In genomic region chr16:89291776-89292175, GRCh38 we compare ENCODE assay signal across 18 cellular contexts.
A peak's percentile ranks its signal among the peaks of the same experiment; 100 is the strongest.
DNase-seq lines count a peak whose midpoint lies in the region; ATAC-seq and TF ChIP-seq lines count a peak whose summit lies in the region.
"Had no signal": no experiment of that assay in that cellular context is flagged by ENCODE, and none has a peak within 500 bp of the region (broad histone marks: within the 10 kb centered on the region; RNA-seq: fewer than 3 reads in every experiment).

No MANE protein-coding gene starts in this region.

- H3K27ac Mint-ChIP-seq in activated CD8-positive, alpha-beta memory T cell treated with anti-CD3 and anti-CD28 coated beads, Interleukin-2, amount 10 ng/mL, durations not matched to agents 7 days and 5 days, result peak overlapping the region; percentile 18
- H3K27ac Mint-ChIP-seq in nephron progenitor cell, result peak overlapping the region; percentile 95

- peaks cover 59% of the 10 kb centered on the region for H3K4me1 ChIP-seq in HUES6 (ENCODE audit: control insufficient read depth, insufficient read depth, low read length)
- H3K4me1 ChIP-seq in ectodermal cell (ENCODE audit: control insufficient read depth, insufficient read depth, low read length), result peaks cover 48% of the 10 kb centered on the region
- H3K4me1 ChIP-seq: ascending aorta had no signal

- peak overlapping the region; percentile 68 for H3K9ac ChIP-seq in HUES6 (ENCODE audit: low read length)

- H3K36me3 Mint-ChIP-seq in activated CD8-positive, alpha-beta memory T cell treated with anti-CD3 and anti-CD28 coated beads, Interleukin-2, amount 10 ng/mL, durations not matched to agents 7 days and 5 days, result peaks cover 12% of the 10 kb centered on the region
- H3K36me3 Mint-ChIP-seq in nephron progenitor cell (ENCODE audit: low read depth), result peaks cover 15% of the 10 kb centered on the region

- no peak for ATAC-seq in activated CD8-positive, alpha-beta memory T cell treated with anti-CD3 and anti-CD28 coated beads, Interleukin-2, amount 10 ng/mL, durations not matched to agents 7 days and 5 days
- ATAC-seq in sciatic nerve, result no peak
- ATAC-seq: T-cell had no signal

- intact Hi-C loops in sciatic nerve (cut with DNase I), result no loop called here

- CTCF ChIA-PET in activated CD8-positive, alpha-beta memory T cell treated with anti-CD3 and anti-CD28 coated beads, Interleukin-2, amount 10 ng/mL, durations not matched to agents 7 days and 5 days (lab: Charles Lee), result no interaction called here

- peak overlapping the region; percentile 38 for H3K4me3 ChIP-seq in HUES6 (ENCODE audit: low read depth, low read length)
- no peak overlapping the region for H3K4me3 ChIP-seq in ectodermal cell (ENCODE audit: insufficient read depth, low read depth, low read length)
- H3K4me3 ChIP-seq: ascending aorta, coronary artery, lung had no signal

- WGBS in ectodermal cell, 2 experiments, result 80% methylated on average over 13 of the region's 13 CpGs

- H3K27me3 ChIP-seq in HUES6 (ENCODE audit: control insufficient read depth, insufficient read depth, low read length) (no peaks in the 10 kb centered on the region), ectodermal cell (ENCODE audit: control insufficient read depth, insufficient read depth, low read length, poor library complexity, severe bottlenecking) (no peaks in the 10 kb centered on the region)
- H3K27me3 ChIP-seq: ascending aorta had no signal

- H3K9me3 ChIP-seq in HUES6 (ENCODE audit: control insufficient read depth, insufficient read depth, low read depth, low read length) (no peaks in the 10 kb centered on the region), ectodermal cell (ENCODE audit: control insufficient read depth, low read length) (no peaks in the 10 kb centered on the region)
- H3K9me3 ChIP-seq: ascending aorta had no signal

- no peak overlapping the region for H3K4me3 Mint-ChIP-seq in activated CD8-positive, alpha-beta memory T cell treated with anti-CD3 and anti-CD28 coated beads, Interleukin-2, amount 10 ng/mL, durations not matched to agents 7 days and 5 days
- H3K4me3 Mint-ChIP-seq in nephron progenitor cell, result no peak overlapping the region
- H3K4me3 Mint-ChIP-seq: activated CD4-positive, alpha-beta memory T cell treated with anti-CD3 and anti-CD28 coated beads for 36 hours; activated T-helper 1 cell treated with anti-CD3 and anti-CD28 coated beads, Interleukin-12 subunit alpha, Interleukin-12 subunit beta, Interleukin-2, Interleukin-4 antibody, amounts not matched to agents 30 ng/mL and 10 ng/mL and 1 ng/mL, durations not matched to agents 14 hours and 24 hours and 36 hours; CD4-positive, CD25-positive, alpha-beta regulatory T cell; T-cell had no signal

- H3K9me3 Mint-ChIP-seq in activated CD8-positive, alpha-beta memory T cell treated with anti-CD3 and anti-CD28 coated beads, Interleukin-2, amount 10 ng/mL, durations not matched to agents 7 days and 5 days (ENCODE audit: low read depth), result no peaks in the 10 kb centered on the region
- H3K9me3 Mint-ChIP-seq in nephron progenitor cell, result no peaks in the 10 kb centered on the region
- H3K9me3 Mint-ChIP-seq: activated CD4-positive, alpha-beta memory T cell treated with anti-CD3 and anti-CD28 coated beads for 36 hours; activated T-helper 1 cell treated with anti-CD3 and anti-CD28 coated beads, Interleukin-12 subunit alpha, Interleukin-12 subunit beta, Interleukin-2, Interleukin-4 antibody, amounts not matched to agents 30 ng/mL and 10 ng/mL and 1 ng/mL, durations not matched to agents 14 hours and 24 hours and 36 hours; CD4-positive, CD25-positive, alpha-beta regulatory T cell; T-cell had no signal

- H3K27me3 Mint-ChIP-seq in activated CD8-positive, alpha-beta memory T cell treated with anti-CD3 and anti-CD28 coated beads, Interleukin-2, amount 10 ng/mL, durations not matched to agents 7 days and 5 days, result no peaks in the 10 kb centered on the region
- H3K27me3 Mint-ChIP-seq in nephron progenitor cell (ENCODE audit: low read depth, poor library complexity), result peaks cover 3% of the 10 kb centered on the region
- H3K27me3 Mint-ChIP-seq: activated CD4-positive, alpha-beta memory T cell treated with anti-CD3 and anti-CD28 coated beads for 36 hours; CD4-positive, CD25-positive, alpha-beta regulatory T cell; T-cell had no signal

- peaks cover 15% of the 10 kb centered on the region for H3K4me1 Mint-ChIP-seq in activated CD8-positive, alpha-beta memory T cell treated with anti-CD3 and anti-CD28 coated beads, Interleukin-2, amount 10 ng/mL, durations not matched to agents 7 days and 5 days
- peaks cover 44% of the 10 kb centered on the region for H3K4me1 Mint-ChIP-seq in nephron progenitor cell

- H3K27ac ChIP-seq in HUES6 (ENCODE audit: low read depth, low read length) (peak overlapping the region; percentile 93), ectodermal cell (ENCODE audit: insufficient read depth, low read depth, low read length, poor library complexity, severe bottlenecking) (peak overlapping the region; percentile 63)
- H3K27ac ChIP-seq: ascending aorta, coronary artery, epithelial cell of prostate had no signal

- DNase-seq in activated CD8-positive, alpha-beta memory T cell treated with anti-CD3 and anti-CD28 coated beads, Interleukin-2, amount 10 ng/mL, durations not matched to agents 7 days and 5 days, result no peak
- no peak for DNase-seq in activated CD8-positive, alpha-beta memory T cell treated with anti-CD3 and anti-CD28 coated beads, Interleukin-2, amount 50 U/mL, for 4 hours
- DNase-seq in nephron progenitor cell (no peak), HuH-7 (ENCODE audit: low spot score) (no peak), sciatic nerve (ENCODE audit: low spot score) (no peak), mucosa of gallbladder (ENCODE audit: low spot score) (no peak)
- DNase-seq: activated CD4-positive, alpha-beta memory T cell treated with anti-CD3 and anti-CD28 coated beads for 36 hours; CD4-positive, CD25-positive, alpha-beta regulatory T cell; DND-41; foreskin melanocyte; T-cell had no signal

- TF ChIP-seq CTCF in nephron progenitor cell (IDR thresholded peaks at IDR 0.05), result no peak

- H3K36me3 ChIP-seq in HUES6 (ENCODE audit: control insufficient read depth, insufficient read depth, low read length), result peaks cover 25% of the 10 kb centered on the region
- H3K36me3 ChIP-seq in ectodermal cell (ENCODE audit: control insufficient read depth, insufficient read depth, low read length), result peaks cover 16% of the 10 kb centered on the region
